ENCODE assay signal across 1 cellular context in the genomic region with DNA sequence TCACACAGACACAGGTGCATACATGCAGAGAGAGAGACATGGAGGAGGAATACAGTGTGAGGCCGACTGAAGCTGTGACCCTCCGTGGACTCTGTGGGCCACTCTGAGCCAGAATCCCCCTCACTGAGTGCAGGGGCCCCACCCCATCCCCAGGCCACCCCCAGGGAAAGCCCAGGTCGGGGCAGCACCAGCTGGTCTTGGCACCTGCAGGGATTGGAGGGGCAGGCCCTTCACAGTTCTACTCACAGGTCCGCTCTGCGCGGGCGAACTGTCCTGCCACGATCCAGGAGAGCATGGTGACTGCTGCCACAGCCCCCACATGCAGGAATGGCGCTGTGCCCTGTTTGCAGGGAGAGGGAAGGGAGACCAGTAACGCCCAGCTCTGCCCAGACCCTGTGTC.
TF ChIP-seq lines count a peak whose summit lies in the region.

No MANE protein-coding gene starts in this region.

TF ChIP-seq in H1, 55 proteins besides CTCF, POLR2A, EP300 and RAD21:
- TF ChIP-seq PHF8 (conservative IDR thresholded peaks at IDR 0.05; ENCODE audit: low read depth, low read length) (no peak), FOSL1 (IDR thresholded peaks at IDR 0.05; ENCODE audit: insufficient read depth, low read depth, low read length) (no peak), CTBP2 (IDR thresholded peaks at IDR 0.05; ENCODE audit: borderline replicate concordance, insufficient read depth, insufficient read length, low read length) (no peak), KDM4A (IDR thresholded peaks at IDR 0.05; ENCODE audit: low read depth, low read length, severe bottlenecking) (no peak), CHD2 (IDR thresholded peaks at IDR 0.05; ENCODE audit: low read length) (no peak), CHD1 (IDR thresholded peaks at IDR 0.05; ENCODE audit: low read depth, low read length) (no peak), KDM1A (IDR thresholded peaks at IDR 0.05; ENCODE audit: borderline replicate concordance, low read length) (no peak), BCL11A (IDR thresholded peaks at IDR 0.05; ENCODE audit: low read depth in 2 of 2, low read length in 2 of 2) (no peak), MAX (IDR thresholded peaks at IDR 0.05) (no peak), YY1 (IDR thresholded peaks at IDR 0.05; ENCODE audit: low read depth, low read length) (no peak), HDAC6 (IDR thresholded peaks at IDR 0.05; ENCODE audit: low read depth, low read length) (no peak), SP4 (IDR thresholded peaks at IDR 0.05; ENCODE audit: low read length) (no peak), TBP (IDR thresholded peaks at IDR 0.05; ENCODE audit: low read depth, low read length) (no peak), ZNF274 (IDR thresholded peaks at IDR 0.05; ENCODE audit: borderline replicate concordance, extremely low read depth, low read length) (no peak)
- TF ChIP-seq, protein P1, sequence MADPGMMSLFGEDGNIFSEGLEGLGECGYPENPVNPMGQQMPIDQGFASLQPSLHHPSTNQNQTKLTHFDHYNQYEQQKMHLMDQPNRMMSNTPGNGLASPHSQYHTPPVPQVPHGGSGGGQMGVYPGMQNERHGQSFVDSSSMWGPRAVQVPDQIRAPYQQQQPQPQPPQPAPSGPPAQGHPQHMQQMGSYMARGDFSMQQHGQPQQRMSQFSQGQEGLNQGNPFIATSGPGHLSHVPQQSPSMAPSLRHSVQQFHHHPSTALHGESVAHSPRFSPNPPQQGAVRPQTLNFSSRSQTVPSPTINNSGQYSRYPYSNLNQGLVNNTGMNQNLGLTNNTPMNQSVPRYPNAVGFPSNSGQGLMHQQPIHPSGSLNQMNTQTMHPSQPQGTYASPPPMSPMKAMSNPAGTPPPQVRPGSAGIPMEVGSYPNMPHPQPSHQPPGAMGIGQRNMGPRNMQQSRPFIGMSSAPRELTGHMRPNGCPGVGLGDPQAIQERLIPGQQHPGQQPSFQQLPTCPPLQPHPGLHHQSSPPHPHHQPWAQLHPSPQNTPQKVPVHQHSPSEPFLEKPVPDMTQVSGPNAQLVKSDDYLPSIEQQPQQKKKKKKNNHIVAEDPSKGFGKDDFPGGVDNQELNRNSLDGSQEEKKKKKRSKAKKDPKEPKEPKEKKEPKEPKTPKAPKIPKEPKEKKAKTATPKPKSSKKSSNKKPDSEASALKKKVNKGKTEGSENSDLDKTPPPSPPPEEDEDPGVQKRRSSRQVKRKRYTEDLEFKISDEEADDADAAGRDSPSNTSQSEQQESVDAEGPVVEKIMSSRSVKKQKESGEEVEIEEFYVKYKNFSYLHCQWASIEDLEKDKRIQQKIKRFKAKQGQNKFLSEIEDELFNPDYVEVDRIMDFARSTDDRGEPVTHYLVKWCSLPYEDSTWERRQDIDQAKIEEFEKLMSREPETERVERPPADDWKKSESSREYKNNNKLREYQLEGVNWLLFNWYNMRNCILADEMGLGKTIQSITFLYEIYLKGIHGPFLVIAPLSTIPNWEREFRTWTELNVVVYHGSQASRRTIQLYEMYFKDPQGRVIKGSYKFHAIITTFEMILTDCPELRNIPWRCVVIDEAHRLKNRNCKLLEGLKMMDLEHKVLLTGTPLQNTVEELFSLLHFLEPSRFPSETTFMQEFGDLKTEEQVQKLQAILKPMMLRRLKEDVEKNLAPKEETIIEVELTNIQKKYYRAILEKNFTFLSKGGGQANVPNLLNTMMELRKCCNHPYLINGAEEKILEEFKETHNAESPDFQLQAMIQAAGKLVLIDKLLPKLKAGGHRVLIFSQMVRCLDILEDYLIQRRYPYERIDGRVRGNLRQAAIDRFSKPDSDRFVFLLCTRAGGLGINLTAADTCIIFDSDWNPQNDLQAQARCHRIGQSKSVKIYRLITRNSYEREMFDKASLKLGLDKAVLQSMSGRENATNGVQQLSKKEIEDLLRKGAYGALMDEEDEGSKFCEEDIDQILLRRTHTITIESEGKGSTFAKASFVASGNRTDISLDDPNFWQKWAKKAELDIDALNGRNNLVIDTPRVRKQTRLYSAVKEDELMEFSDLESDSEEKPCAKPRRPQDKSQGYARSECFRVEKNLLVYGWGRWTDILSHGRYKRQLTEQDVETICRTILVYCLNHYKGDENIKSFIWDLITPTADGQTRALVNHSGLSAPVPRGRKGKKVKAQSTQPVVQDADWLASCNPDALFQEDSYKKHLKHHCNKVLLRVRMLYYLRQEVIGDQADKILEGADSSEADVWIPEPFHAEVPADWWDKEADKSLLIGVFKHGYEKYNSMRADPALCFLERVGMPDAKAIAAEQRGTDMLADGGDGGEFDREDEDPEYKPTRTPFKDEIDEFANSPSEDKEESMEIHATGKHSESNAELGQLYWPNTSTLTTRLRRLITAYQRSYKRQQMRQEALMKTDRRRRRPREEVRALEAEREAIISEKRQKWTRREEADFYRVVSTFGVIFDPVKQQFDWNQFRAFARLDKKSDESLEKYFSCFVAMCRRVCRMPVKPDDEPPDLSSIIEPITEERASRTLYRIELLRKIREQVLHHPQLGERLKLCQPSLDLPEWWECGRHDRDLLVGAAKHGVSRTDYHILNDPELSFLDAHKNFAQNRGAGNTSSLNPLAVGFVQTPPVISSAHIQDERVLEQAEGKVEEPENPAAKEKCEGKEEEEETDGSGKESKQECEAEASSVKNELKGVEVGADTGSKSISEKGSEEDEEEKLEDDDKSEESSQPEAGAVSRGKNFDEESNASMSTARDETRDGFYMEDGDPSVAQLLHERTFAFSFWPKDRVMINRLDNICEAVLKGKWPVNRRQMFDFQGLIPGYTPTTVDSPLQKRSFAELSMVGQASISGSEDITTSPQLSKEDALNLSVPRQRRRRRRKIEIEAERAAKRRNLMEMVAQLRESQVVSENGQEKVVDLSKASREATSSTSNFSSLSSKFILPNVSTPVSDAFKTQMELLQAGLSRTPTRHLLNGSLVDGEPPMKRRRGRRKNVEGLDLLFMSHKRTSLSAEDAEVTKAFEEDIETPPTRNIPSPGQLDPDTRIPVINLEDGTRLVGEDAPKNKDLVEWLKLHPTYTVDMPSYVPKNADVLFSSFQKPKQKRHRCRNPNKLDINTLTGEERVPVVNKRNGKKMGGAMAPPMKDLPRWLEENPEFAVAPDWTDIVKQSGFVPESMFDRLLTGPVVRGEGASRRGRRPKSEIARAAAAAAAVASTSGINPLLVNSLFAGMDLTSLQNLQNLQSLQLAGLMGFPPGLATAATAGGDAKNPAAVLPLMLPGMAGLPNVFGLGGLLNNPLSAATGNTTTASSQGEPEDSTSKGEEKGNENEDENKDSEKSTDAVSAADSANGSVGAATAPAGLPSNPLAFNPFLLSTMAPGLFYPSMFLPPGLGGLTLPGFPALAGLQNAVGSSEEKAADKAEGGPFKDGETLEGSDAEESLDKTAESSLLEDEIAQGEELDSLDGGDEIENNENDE (IDR thresholded peaks at IDR 0.05; ENCODE audit: insufficient replicate concordance, low read length) = no peak
- TF ChIP-seq, protein P2, sequence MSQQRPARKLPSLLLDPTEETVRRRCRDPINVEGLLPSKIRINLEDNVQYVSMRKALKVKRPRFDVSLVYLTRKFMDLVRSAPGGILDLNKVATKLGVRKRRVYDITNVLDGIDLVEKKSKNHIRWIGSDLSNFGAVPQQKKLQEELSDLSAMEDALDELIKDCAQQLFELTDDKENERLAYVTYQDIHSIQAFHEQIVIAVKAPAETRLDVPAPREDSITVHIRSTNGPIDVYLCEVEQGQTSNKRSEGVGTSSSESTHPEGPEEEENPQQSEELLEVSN (IDR thresholded peaks at IDR 0.05) = no peak
TF ChIP-seq in H1: peak in this region for 0.
